ENCODE assay signal across 15 cellular contexts in the genomic region with DNA sequence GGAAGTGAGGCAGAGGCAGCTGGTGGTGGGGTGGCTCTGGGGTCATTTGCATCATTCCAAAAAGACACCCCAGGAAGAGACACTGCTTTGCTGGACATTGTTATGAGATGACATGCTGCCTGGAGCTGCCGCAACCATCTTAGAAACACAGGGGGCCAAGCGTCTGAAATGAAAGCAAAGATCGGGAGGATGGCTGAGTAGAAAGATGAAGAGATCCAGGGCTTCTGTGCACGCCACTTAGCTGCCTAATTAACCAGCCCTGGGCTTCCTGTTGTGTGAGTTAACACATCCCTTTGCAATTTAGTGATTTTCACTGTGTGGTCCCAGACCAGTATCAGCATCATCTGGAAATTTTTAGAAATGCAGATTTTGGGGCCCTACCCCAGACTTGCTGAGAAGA. TPM values are rescaled to one million over a fixed set of nuclear protein-coding genes. Genes with fewer than 3 reads are reported as not detected.
DNase-seq lines count a peak whose midpoint lies in the region; ATAC-seq and TF ChIP-seq lines count a peak whose summit lies in the region.
"Had no signal": no experiment of that assay in that cellular context is flagged by ENCODE, and none has a peak within 500 bp of the region (broad histone marks: within the 10 kb centered on the region; RNA-seq: fewer than 3 reads in every experiment).

No MANE protein-coding gene starts in this region.

- H4K8ac ChIP-seq in mesendoderm (ENCODE audit: low read depth, low read length) = no peak overlapping the region

- H3K27ac ChIP-seq in A673 (ENCODE audit: low read depth, low read length, poor library complexity, severe bottlenecking) = peak overlapping the region; percentile 51
- peak overlapping the region in 8 of 11 experiments; percentile 8 to 71 (median 47); a peak in 14 of 22 replicates for H3K27ac ChIP-seq in BLaER1 treated with 17β-estradiol and CSF1 and Interleukin-3, amounts not matched to agents 10 nM and 100 nM
- no peak overlapping the region for H3K27ac ChIP-seq in mesendoderm (ENCODE audit: low read depth, low read length)
- H3K27ac ChIP-seq: HL-60 had no signal

- peaks cover 0 to 24% (median 13%) of the 10 kb centered on the region in 11 experiments; a peak in 8 of 22 replicates for H4K20me1 ChIP-seq in BLaER1 treated with 17β-estradiol and CSF1 and Interleukin-3, amounts not matched to agents 10 nM and 100 nM

- peak overlapping the region; percentile 83 for H3K27ac Mint-ChIP-seq in T-helper 17 cell
- no peak overlapping the region for H3K27ac Mint-ChIP-seq in activated T-cell treated with anti-CD3 and anti-CD28 coated beads, Interleukin-2, amount 50 U/mL, for 72 hours
- H3K27ac Mint-ChIP-seq: CD4-positive, alpha-beta T cell; HFFc6 had no signal

- no peak for TF ChIP-seq CTCF in A673 (conservative IDR thresholded peaks at IDR 0.05; ENCODE audit: low read depth, low read length)

- no peak overlapping the region for H3K18ac ChIP-seq in mesendoderm (ENCODE audit: low read length)

- DNase-seq in A673 (ENCODE audit: low spot score) (peak; percentile 65), T-helper 17 cell (no peak), mesendoderm (peak; percentile 23)
- DNase-seq in activated T-cell treated with anti-CD3 and anti-CD28 coated beads, Interleukin-2, amount 50 U/mL, for 72 hours = no peak
- no peak for DNase-seq in effector CD4-positive, alpha-beta T cell
- DNase-seq: AML-193; C1 segment of cervical spinal cord; Calu3; CD4-positive, alpha-beta T cell; DMS 273 treated with DMSO at 0.1 percent for 48 hours; HCEC 1CT; HFFc6 had no signal

- H3K23ac ChIP-seq in mesendoderm (ENCODE audit: low read length) = no peak overlapping the region

- no peak overlapping the region for H2AK5ac ChIP-seq in mesendoderm (ENCODE audit: low read length)

- no peak overlapping the region for H3K4ac ChIP-seq in mesendoderm (ENCODE audit: low read depth, low read length)

- ATAC-seq in T-helper 17 cell (peak; percentile 14), HG03354 (IDR thresholded peaks at IDR 0.05; ENCODE audit: poor library complexity, severe bottlenecking, unreplicated experiment) (no peak)
- no peak for ATAC-seq in activated T-cell treated with anti-CD3 and anti-CD28 coated beads, Interleukin-2, amount 50 U/mL, for 72 hours (replicated peaks in 1 of 2)

- H2BK120ac ChIP-seq in mesendoderm (ENCODE audit: low read depth, low read length) = no peak overlapping the region

- H2BK15ac ChIP-seq in mesendoderm (replicated peaks; ENCODE audit: low read depth) = no peak overlapping the region

- H3K9me3 ChIP-seq in A673 (ENCODE audit: low read depth, low read length, poor library complexity, severe bottlenecking) (no peaks in the 10 kb centered on the region), T-helper 17 cell (ENCODE audit: control insufficient read depth, low read length, poor library complexity, severe bottlenecking) (no peaks in the 10 kb centered on the region)
- peaks cover 0 to 16% (median 11%) of the 10 kb centered on the region in 11 experiments; a peak in 15 of 22 replicates for H3K9me3 ChIP-seq in BLaER1 treated with 17β-estradiol and CSF1 and Interleukin-3, amounts not matched to agents 10 nM and 100 nM (replicated peaks in 1 of 11)

- H3K4me1 ChIP-seq in A673 (ENCODE audit: insufficient read depth, low read length, poor library complexity, severe bottlenecking) (peaks cover 49% of the 10 kb centered on the region), mesendoderm (ENCODE audit: control insufficient read depth, low read depth, low read length) (peaks cover 3% of the 10 kb centered on the region)
- H3K4me1 ChIP-seq in BLaER1 treated with 17β-estradiol and CSF1 and Interleukin-3, amounts not matched to agents 10 nM and 100 nM = peaks cover 26 to 63% (median 49%) of the 10 kb centered on the region in 10 experiments

- CTCF ChIA-PET in A673 (lab: Charles Lee) = interaction anchor here (0.6 kb wide), 1 partner anchor 8 kb away, joined by 3 read pairs; no protein-coding TSS in a partner anchor

- POLR2A ChIA-PET in A673 (lab: Charles Lee; ENCODE audit: low non-redundant PET) = no interaction called here

- WGBS in mesendoderm (ENCODE audit: extremely low coverage, insufficient coverage, low lambda C conversion rate) = no CpG with 5 or more reads among the region's 4 CpGs

- H3K4me3 ChIP-seq in A673 (ENCODE audit: low read depth, low read length, poor library complexity, severe bottlenecking) (no peak overlapping the region), mesendoderm (ENCODE audit: low read length) (no peak overlapping the region)
- peak overlapping the region in 2 of 10 experiments; percentile 9 to 30; a peak in 1 of 20 replicates for H3K4me3 ChIP-seq in BLaER1 treated with 17β-estradiol and CSF1 and Interleukin-3, amounts not matched to agents 10 nM and 100 nM

- intact Hi-C loops in A673 (cut with micrococcal nuclease; ENCODE audit: unreplicated experiment) = no loop called here

- peaks cover 11% of the 10 kb centered on the region for H3K4me1 Mint-ChIP-seq in T-helper 17 cell
- no peaks in the 10 kb centered on the region for H3K4me1 Mint-ChIP-seq in activated T-cell treated with anti-CD3 and anti-CD28 coated beads, Interleukin-2, amount 50 U/mL, for 72 hours (ENCODE audit: low read depth)

- H3K56ac ChIP-seq in mesendoderm (ENCODE audit: low read length) = no peak overlapping the region

- H3K27me3 ChIP-seq in A673 (replicated peaks; ENCODE audit: insufficient read depth, low read depth, low read length, poor library complexity) (no peaks in the 10 kb centered on the region), mesendoderm (ENCODE audit: insufficient read depth, low read length, poor library complexity) (no peaks in the 10 kb centered on the region)
- no peaks in the 10 kb centered on the region for H3K27me3 ChIP-seq in BLaER1 treated with 17β-estradiol and CSF1 and Interleukin-3, amounts not matched to agents 10 nM and 100 nM

- H3K4me3 Mint-ChIP-seq in T-helper 17 cell = peak overlapping the region; percentile 16
- H3K4me3 Mint-ChIP-seq in activated T-cell treated with anti-CD3 and anti-CD28 coated beads, Interleukin-2, amount 50 U/mL, for 72 hours = no peak overlapping the region
- H3K4me3 Mint-ChIP-seq: CD4-positive, alpha-beta T cell; HFFc6 had no signal

- BruUV-seq in A673 (replicated peaks; lab: Mats Ljungman, UMichigan) = no TSS peak

- no peaks in the 10 kb centered on the region for H3K27me3 Mint-ChIP-seq in T-helper 17 cell
- no peaks in the 10 kb centered on the region for H3K27me3 Mint-ChIP-seq in activated T-cell treated with anti-CD3 and anti-CD28 coated beads, Interleukin-2, amount 50 U/mL, for 72 hours (ENCODE audit: low read depth)
- H3K27me3 Mint-ChIP-seq: CD4-positive, alpha-beta T cell had no signal

- no peaks in the 10 kb centered on the region for H3K36me3 Mint-ChIP-seq in T-helper 17 cell (ENCODE audit: low read depth)
- H3K36me3 Mint-ChIP-seq in activated T-cell treated with anti-CD3 and anti-CD28 coated beads, Interleukin-2, amount 50 U/mL, for 72 hours (ENCODE audit: insufficient read depth in 2 of 2) = no peaks in the 10 kb centered on the region

- H3K79me1 ChIP-seq in mesendoderm (ENCODE audit: low read length) = no peaks in the 10 kb centered on the region

- H2BK5ac ChIP-seq in mesendoderm (ENCODE audit: low read length) = no peak overlapping the region

- H4K5ac ChIP-seq in mesendoderm (ENCODE audit: low read length) = no peak overlapping the region

- H3K36me3 ChIP-seq in A673 (ENCODE audit: insufficient read depth, low read length, poor library complexity, severe bottlenecking) = peaks cover 44% of the 10 kb centered on the region
- peaks cover 23 to 35% (median 30%) of the 10 kb centered on the region in 11 experiments for H3K36me3 ChIP-seq in BLaER1 treated with 17β-estradiol and CSF1 and Interleukin-3, amounts not matched to agents 10 nM and 100 nM
- no peaks in the 10 kb centered on the region for H3K36me3 ChIP-seq in mesendoderm (ENCODE audit: control insufficient read depth, insufficient read depth, low read length)

- peak overlapping the region in 5 of 11 experiments; percentile 25 to 57 (median 36); a peak in 7 of 22 replicates for H3K9ac ChIP-seq in BLaER1 treated with 17β-estradiol and CSF1 and Interleukin-3, amounts not matched to agents 10 nM and 100 nM
- no peak overlapping the region for H3K9ac ChIP-seq in mesendoderm (ENCODE audit: low read length)

- H3K79me2 ChIP-seq in mesendoderm (ENCODE audit: control insufficient read depth, insufficient read depth, low read length) = no peaks in the 10 kb centered on the region

- peak overlapping the region; percentile 53 to 83 (median 73) for H3K4me2 ChIP-seq in BLaER1 treated with 17β-estradiol and CSF1 and Interleukin-3, amounts not matched to agents 10 nM and 100 nM
- H3K4me2 ChIP-seq in mesendoderm (ENCODE audit: low read length) = no peak overlapping the region

- H3K9me3 Mint-ChIP-seq in activated T-cell treated with anti-CD3 and anti-CD28 coated beads, Interleukin-2, amount 50 U/mL, for 72 hours = no peaks in the 10 kb centered on the region
- H3K9me3 Mint-ChIP-seq: CD4-positive, alpha-beta T cell; HFFc6 had no signal

RNA-seq across cellular contexts. Expression of a gene that starts 36.0 kb away (rescaled TPM):
- total RNA-seq in A673 (2021) (135 TPM in 2 replicates), T-helper 17 cell (100 to 1,000 TPM in 1 of 2 donors, 10 to 100 TPM in 1; 90.1 to 101 TPM)
- polyA plus RNA-seq in mesendoderm (2013, experiment 1 of 2) = 6.1 TPM
- polyA plus RNA-seq in mesendoderm (2013, experiment 2 of 2) = 6.2 TPM
- total RNA-seq in activated T-cell treated with anti-CD3 and anti-CD28 coated beads, Interleukin-2, amount 50 U/mL, for 72 hours = 1 to 10 TPM; 5.4 to 5.6 TPM

Comparison
In these comparisons a context has a peak if more than half of its experiments do, and no peak if none do; other contexts are left out.
1. DNase-seq: peak in A673 (single experiment) and mesendoderm (single experiment); none in T-helper 17 cell (0 of 3), activated T-cell treated with anti-CD3 and anti-CD28 coated beads, Interleukin-2, amount 50 U/mL, for 72 hours (0 of 2) and effector CD4-positive, alpha-beta T cell (single experiment).
2. RNA of a gene that starts 36.0 kb away (total RNA-seq): 135 TPM in A673 and 90.1 to 101 TPM in T-helper 17 cell; 5.4 to 5.6 TPM in activated T-cell treated with anti-CD3 and anti-CD28 coated beads, Interleukin-2, amount 50 U/mL, for 72 hours; every median in the first group is over 10 times any median in the second.